ENCODE assay signal across 8 cellular contexts in genomic region chr11:82899191-82899820, GRCh38. TPM values are rescaled to one million over a fixed set of nuclear protein-coding genes. Genes with fewer than 3 reads are reported as not detected.
DNase-seq lines count a peak whose midpoint lies in the region; ATAC-seq and TF ChIP-seq lines count a peak whose summit lies in the region.

No MANE protein-coding gene starts in this region.

- no peaks in the 10 kb centered on the region for H4K20me1 ChIP-seq in PC-3 (ENCODE audit: low read length)
- H4K20me1 ChIP-seq in osteoblast (ENCODE audit: insufficient read depth, low read length): no peaks in the 10 kb centered on the region

- peak overlapping the region; percentile 93 for H3K4me2 ChIP-seq in PC-3 (ENCODE audit: low read length)
- H3K4me2 ChIP-seq in osteoblast (ENCODE audit: insufficient read depth, low read length): peak overlapping the region; percentile 98

- peak overlapping the region; percentile 83 for H3K4me3 ChIP-seq in PC-3 (ENCODE audit: low read length)
- H3K4me3 ChIP-seq in effector memory CD4-positive, alpha-beta T cell (ENCODE audit: insufficient read depth, low read depth, low read length, poor library complexity, severe bottlenecking): peak overlapping the region; percentile 82
- H3K4me3 ChIP-seq in osteoblast (ENCODE audit: insufficient read depth, low read length): peak overlapping the region; percentile 92

- H2AFZ ChIP-seq in PC-3 (ENCODE audit: low read length) (peak overlapping the region; percentile 90; the same call in 1 of the 2 replicates), osteoblast (ENCODE audit: low read length) (peak overlapping the region; percentile 100)

- H3K36me3 ChIP-seq in PC-3 (ENCODE audit: low read depth, low read length): no peaks in the 10 kb centered on the region
- no peaks in the 10 kb centered on the region for H3K36me3 ChIP-seq in effector memory CD4-positive, alpha-beta T cell (ENCODE audit: control insufficient read depth, insufficient read depth, low read length)
- H3K36me3 ChIP-seq in osteoblast (ENCODE audit: insufficient read depth, low read length): no peaks in the 10 kb centered on the region

- H3K4me1 ChIP-seq in PC-3 (ENCODE audit: insufficient read depth, low read length): peaks cover 21% of the 10 kb centered on the region
- peaks cover 9% of the 10 kb centered on the region for H3K4me1 ChIP-seq in effector memory CD4-positive, alpha-beta T cell (ENCODE audit: control insufficient read depth, insufficient read depth, low read length, poor library complexity, severe bottlenecking)
- H3K4me1 ChIP-seq in osteoblast (ENCODE audit: insufficient read depth, low read length): peaks cover 26% of the 10 kb centered on the region

- peak overlapping the region; percentile 76 for H3K9ac ChIP-seq in PC-3 (ENCODE audit: low read length)

- CTCF ChIA-PET in PC-3 (lab: Charles Lee): no interaction called here

- TF ChIP-seq CTCF in PC-3 (conservative IDR thresholded peaks at IDR 0.05; ENCODE audit: low read depth, low read length) (no peak), osteoblast (IDR thresholded peaks at IDR 0.05; ENCODE audit: extremely low read depth, low read depth, low read length) (no peak), GM10266 (IDR thresholded peaks at IDR 0.05; ENCODE audit: control insufficient read depth, insufficient read depth, low read depth, missing control alignments) (no peak)

- intact Hi-C loops in PC-3 (cut with micrococcal nuclease): loop anchor here (1.0 kb wide), 1 partner anchor 32 kb away; no protein-coding TSS in a partner anchor

- no peaks in the 10 kb centered on the region for H3K9me2 ChIP-seq in PC-3 (replicated peaks; ENCODE audit: low read length)

- H3K79me2 ChIP-seq in PC-3 (ENCODE audit: low read length) (peaks cover 59% of the 10 kb centered on the region), osteoblast (ENCODE audit: insufficient read depth, low read length) (peaks cover 45% of the 10 kb centered on the region)

- H3K9me3 ChIP-seq in PC-3 (ENCODE audit: low read length) (no peaks in the 10 kb centered on the region), osteoblast (ENCODE audit: low read depth, low read length) (no peaks in the 10 kb centered on the region)
- H3K9me3 ChIP-seq in effector memory CD4-positive, alpha-beta T cell (ENCODE audit: control insufficient read depth, low read length): no peaks in the 10 kb centered on the region

- peak; percentile 35 for DNase-seq in DMS53 (lab: John Stamatoyannopoulos, UW)
- no peak for DNase-seq in DMS53 treated with DMSO at 0.1 percent for 48 hours (lab: John Stamatoyannopoulos, UW; ENCODE audit: unreplicated experiment)
- no peak for DNase-seq in PC-3
- DNase-seq in effector memory CD4-positive, alpha-beta T cell: no peak
- no peak for DNase-seq in osteoblast (ENCODE audit: insufficient read length, low spot score, missing footprints)
- DNase-seq in GM10266 (ENCODE audit: extremely low spot score): no peak
- DNase-seq in activated CD4-positive, CD25-positive, alpha-beta regulatory T cell (lab: John Stamatoyannopoulos, UW): no peak
- no peak for DNase-seq in NCI-H1436 (lab: John Stamatoyannopoulos, UW)

- H3F3A ChIP-seq in PC-3 (ENCODE audit: low read length, unreplicated experiment): no peaks in the 10 kb centered on the region

- H3K27ac ChIP-seq in PC-3 (ENCODE audit: low read length) (no peak overlapping the region), osteoblast (ENCODE audit: low read depth, low read length) (no peak overlapping the region)
- no peak overlapping the region for H3K27ac ChIP-seq in effector memory CD4-positive, alpha-beta T cell (ENCODE audit: insufficient read depth, low read length, poor library complexity, severe bottlenecking)

- ATAC-seq in PC-3: no peak

- no TSS peak for BruUV-seq in PC-3 (replicated peaks; lab: Mats Ljungman, UMichigan)

- no peaks in the 10 kb centered on the region for H3K27me3 ChIP-seq in PC-3 (ENCODE audit: low read length)
- no peaks in the 10 kb centered on the region for H3K27me3 ChIP-seq in effector memory CD4-positive, alpha-beta T cell (replicated peaks; ENCODE audit: control insufficient read depth, insufficient read depth, low read length, poor library complexity, severe bottlenecking)
- no peaks in the 10 kb centered on the region for H3K27me3 ChIP-seq in osteoblast (ENCODE audit: insufficient read depth, low read length)

- POLR2A ChIA-PET in PC-3 (lab: Charles Lee; ENCODE audit: unreplicated experiment): interaction anchor here (1.2 kb wide), 1 partner anchor 31 kb away, joined by 4 read pairs; no protein-coding TSS in a partner anchor

RNA-seq across cellular contexts. Expression of gene PRCP, which starts 0.9 kb away (rescaled TPM):
- total RNA-seq in PC-3 (2014; rRNA removed) (36.6 and 51.5 TPM in 2 replicates), osteoblast (52.5 and 67.5 TPM in 2 replicates)

RNA-seq across cellular contexts. Expression of gene DDIAS, which starts 2.2 kb away (rescaled TPM):
- 24.9 and 25.4 TPM in 2 replicates for total RNA-seq in PC-3 (2014; rRNA removed)
- 1.5 and 1.8 TPM in 2 replicates for total RNA-seq in osteoblast
